ENCODE assay signal across 10 cellular contexts in genomic region chr20:48601798-48602197, GRCh38.
DNase-seq lines count a peak whose midpoint lies in the region; TF ChIP-seq lines count a peak whose summit lies in the region.
"Had no signal": no experiment of that assay in that cellular context is flagged by ENCODE, and none has a peak within 500 bp of the region (broad histone marks: within the 10 kb centered on the region; RNA-seq: fewer than 3 reads in every experiment).

No MANE protein-coding gene starts in this region.

- H3K36me3 ChIP-seq in Peyer's patch (no peaks in the 10 kb centered on the region), neuronal stem cell (replicated peaks in 1 of 2; ENCODE audit: control insufficient read depth in 2 of 2, insufficient read depth in 2 of 2, low read length in 2 of 2) (no peaks in the 10 kb centered on the region), Karpas-422 (ENCODE audit: insufficient read depth, low read length) (no peaks in the 10 kb centered on the region)
- H3K36me3 ChIP-seq: HAP-1 had no signal

- H2BK12ac ChIP-seq in neuronal stem cell (ENCODE audit: low read length), result no peak overlapping the region

- H4K8ac ChIP-seq in neuronal stem cell (ENCODE audit: low read depth, low read length), result no peak overlapping the region

- H3K23ac ChIP-seq in neuronal stem cell (ENCODE audit: low read depth, low read length, poor library complexity), result no peak overlapping the region

- no peaks in the 10 kb centered on the region for H3K27me3 ChIP-seq in Peyer's patch
- peaks cover 0 to 30% (median 2%) of the 10 kb centered on the region in 3 experiments for H3K27me3 ChIP-seq in neuronal stem cell (ENCODE audit: control insufficient read depth in 3 of 3, insufficient read depth in 3 of 3, low read depth in 1 of 3, low read length in 3 of 3)
- no peaks in the 10 kb centered on the region for H3K27me3 ChIP-seq in Karpas-422 (ENCODE audit: low read length)

- no peak overlapping the region for H3K27ac ChIP-seq in Peyer's patch
- H3K27ac ChIP-seq in neuronal stem cell (replicated peaks; ENCODE audit: low read length), result no peak overlapping the region
- H3K27ac ChIP-seq in Karpas-422 (ENCODE audit: low read length), result no peak overlapping the region
- H3K27ac ChIP-seq: A549 had no signal

- no peaks in the 10 kb centered on the region for H4K20me1 ChIP-seq in Karpas-422 (ENCODE audit: insufficient read depth, low read depth, low read length)

- WGBS in neuronal stem cell (ENCODE audit: extremely low coverage in 2 of 2, insufficient read length in 2 of 2, insufficient replicate concordance in 1 of 2), 2 donors, result no CpG with 5 or more reads among the region's 5 CpGs

- H2AFZ ChIP-seq in neuronal stem cell (ENCODE audit: low read length) (no peak overlapping the region), Karpas-422 (ENCODE audit: low read length) (no peak overlapping the region)

- no peaks in the 10 kb centered on the region for H3K79me1 ChIP-seq in neuronal stem cell (ENCODE audit: low read depth, low read length)

- H3K9ac ChIP-seq in neuronal stem cell (ENCODE audit: low read depth, low read length, poor library complexity) (peak overlapping the region; percentile 66), Karpas-422 (ENCODE audit: low read length) (no peak overlapping the region)

- H3K18ac ChIP-seq in neuronal stem cell (ENCODE audit: low read length), result no peak overlapping the region

- peak overlapping the region; percentile 6 for H2AK5ac ChIP-seq in neuronal stem cell (ENCODE audit: low read depth, low read length)

- no peak overlapping the region for H2BK15ac ChIP-seq in neuronal stem cell (ENCODE audit: low read length)

- no peak for TF ChIP-seq POLR2A in Peyer's patch (IDR thresholded peaks at IDR 0.05)

- H3K9me2 ChIP-seq in Karpas-422 (replicated peaks; ENCODE audit: insufficient read depth, low read length), result no peaks in the 10 kb centered on the region

- H3K4me1 ChIP-seq in Peyer's patch (no peaks in the 10 kb centered on the region), neuronal stem cell (ENCODE audit: control insufficient read depth in 2 of 2, insufficient read depth in 1 of 2, low read depth in 1 of 2, low read length in 2 of 2) (peaks cover 0 to 5% of the 10 kb centered on the region in 2 donors), Karpas-422 (ENCODE audit: low read length) (peaks cover 10% of the 10 kb centered on the region)
- H3K4me1 ChIP-seq: A549, HAP-1 had no signal

- H2BK120ac ChIP-seq in neuronal stem cell (ENCODE audit: low read depth, low read length), result no peak overlapping the region

- peak; percentile 42 for DNase-seq in activated effector memory CD4-positive, alpha-beta T cell treated with anti-CD3 and anti-CD28 coated beads, Interleukin-2, amount 50 U/mL, for 16 hours
- DNase-seq in activated effector memory CD4-positive, alpha-beta T cell treated with Interleukin-2 at 50 U/mL for 16 hours, result no peak
- DNase-seq in Peyer's patch (peak; percentile 10 to 18 (median 13)), neuronal stem cell (ENCODE audit: low spot score) (no peak), SHP77 treated with DMSO at 0.1 percent for 48 hours (lab: John Stamatoyannopoulos, UW) (no peak), Karpas-422 (no peak)
- DNase-seq: DND-41, GDM1 had no signal

- H3K4me3 ChIP-seq in Peyer's patch (no peak overlapping the region), neuronal stem cell (ENCODE audit: low read length in 2 of 2) (no peak overlapping the region), Karpas-422 (ENCODE audit: low read length) (no peak overlapping the region)
- H3K4me3 ChIP-seq: A549, HAP-1 had no signal

- no peak overlapping the region for H3K4me2 ChIP-seq in neuronal stem cell (ENCODE audit: insufficient read depth, low read length, poor library complexity, severe bottlenecking)
- H3K4me2 ChIP-seq in Karpas-422 (ENCODE audit: low read depth, low read length, poor library complexity, severe bottlenecking), result no peak overlapping the region
- H3K4me2 ChIP-seq: A549 had no signal

- no peak overlapping the region for H3K14ac ChIP-seq in neuronal stem cell (ENCODE audit: low read length)

- no peak overlapping the region for H4K91ac ChIP-seq in neuronal stem cell (ENCODE audit: low read depth, low read length, poor library complexity)

- TF ChIP-seq CTCF in Peyer's patch (IDR thresholded peaks at IDR 0.05), result no peak

- H3K79me2 ChIP-seq in Karpas-422 (ENCODE audit: low read length), result no peaks in the 10 kb centered on the region

- no peaks in the 10 kb centered on the region for H3K9me3 ChIP-seq in Peyer's patch
- peaks cover 0 to 2% of the 10 kb centered on the region in 2 donors for H3K9me3 ChIP-seq in neuronal stem cell (replicated peaks in 1 of 2; ENCODE audit: control insufficient read depth in 2 of 2, insufficient read depth in 1 of 2, low read depth in 1 of 2, low read length in 2 of 2)
- no peaks in the 10 kb centered on the region for H3K9me3 ChIP-seq in Karpas-422 (ENCODE audit: low read length)
- H3K9me3 ChIP-seq: HAP-1 had no signal

- H2BK5ac ChIP-seq in neuronal stem cell (ENCODE audit: low read length), result no peak overlapping the region

- no peak overlapping the region for H3K4ac ChIP-seq in neuronal stem cell (ENCODE audit: low read length)

Comparison
In these comparisons a context has a peak if more than half of its experiments do, and no peak if none do; other contexts are left out.
1. DNase-seq: peak in activated effector memory CD4-positive, alpha-beta T cell treated with anti-CD3 and anti-CD28 coated beads, Interleukin-2, amount 50 U/mL, for 16 hours (single experiment) and Peyer's patch (3 of 3); none in activated effector memory CD4-positive, alpha-beta T cell treated with Interleukin-2 at 50 U/mL for 16 hours (single experiment), neuronal stem cell (single experiment), SHP77 treated with DMSO at 0.1 percent for 48 hours (single experiment) and Karpas-422 (single experiment).